In genomic region chr19:37165635-37166034, GRCh38 we compare ENCODE assay signal across 7 cellular contexts.
"Had no signal": no experiment of that assay in that cellular context is flagged by ENCODE, and none has a peak within 500 bp of the region (broad histone marks: within the 10 kb centered on the region; RNA-seq: fewer than 3 reads in every experiment).

No MANE protein-coding gene starts in this region.

- H3K27ac ChIP-seq: HL-60 had no signal

- H3K4me2 ChIP-seq: GM23338 had no signal

- FAIRE-seq: H1, H54 had no signal

- H3K4me3 ChIP-seq: GM23338 had no signal

- DNase-seq: H9, HCEC 1CT, KG1 had no signal

- ATAC-seq: GM23338 had no signal

- H2AFZ ChIP-seq: GM23338 had no signal
